Comparison of ENCODE assay signal across 8 cellular contexts in the genomic region with DNA sequence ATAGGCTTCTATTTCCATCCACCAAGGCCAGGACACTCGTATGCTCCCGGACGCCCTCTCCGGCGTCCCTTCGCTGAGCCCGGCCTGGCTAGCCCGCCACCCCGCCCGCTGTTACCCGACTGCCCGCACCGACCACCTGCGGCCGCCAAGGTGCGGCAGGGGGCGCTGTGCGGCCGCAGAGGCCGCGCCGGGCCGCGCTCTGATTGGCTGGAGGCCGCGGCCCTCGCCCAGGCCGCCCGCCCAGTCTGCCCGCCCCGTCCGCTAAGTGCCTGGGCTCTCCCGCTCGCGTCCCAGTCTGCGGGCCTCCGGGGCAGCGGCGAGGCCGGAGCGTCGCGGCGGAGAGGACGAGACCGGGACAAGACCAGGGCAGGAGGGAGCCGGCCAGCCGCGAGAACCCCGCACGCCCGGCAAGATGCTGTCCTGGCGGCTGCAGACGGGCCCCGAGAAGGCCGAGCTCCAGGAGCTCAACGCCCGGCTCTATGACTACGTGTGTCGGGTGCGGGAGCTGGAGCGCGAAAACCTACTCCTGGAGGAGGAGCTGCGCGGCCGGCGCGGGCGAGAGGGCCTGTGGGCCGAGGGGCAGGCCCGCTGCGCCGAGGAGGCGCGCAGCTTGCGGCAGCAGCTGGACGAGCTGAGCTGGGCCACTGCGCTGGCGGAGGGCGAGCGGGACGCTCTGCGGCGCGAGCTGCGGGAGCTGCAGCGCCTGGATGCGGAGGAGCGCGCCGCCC. TPM values are rescaled to one million over a fixed set of nuclear protein-coding genes. Genes with fewer than 3 reads are reported as not detected.
DNase-seq lines count a peak whose midpoint lies in the region; ATAC-seq and TF ChIP-seq lines count a peak whose summit lies in the region.

A gene with protein sequence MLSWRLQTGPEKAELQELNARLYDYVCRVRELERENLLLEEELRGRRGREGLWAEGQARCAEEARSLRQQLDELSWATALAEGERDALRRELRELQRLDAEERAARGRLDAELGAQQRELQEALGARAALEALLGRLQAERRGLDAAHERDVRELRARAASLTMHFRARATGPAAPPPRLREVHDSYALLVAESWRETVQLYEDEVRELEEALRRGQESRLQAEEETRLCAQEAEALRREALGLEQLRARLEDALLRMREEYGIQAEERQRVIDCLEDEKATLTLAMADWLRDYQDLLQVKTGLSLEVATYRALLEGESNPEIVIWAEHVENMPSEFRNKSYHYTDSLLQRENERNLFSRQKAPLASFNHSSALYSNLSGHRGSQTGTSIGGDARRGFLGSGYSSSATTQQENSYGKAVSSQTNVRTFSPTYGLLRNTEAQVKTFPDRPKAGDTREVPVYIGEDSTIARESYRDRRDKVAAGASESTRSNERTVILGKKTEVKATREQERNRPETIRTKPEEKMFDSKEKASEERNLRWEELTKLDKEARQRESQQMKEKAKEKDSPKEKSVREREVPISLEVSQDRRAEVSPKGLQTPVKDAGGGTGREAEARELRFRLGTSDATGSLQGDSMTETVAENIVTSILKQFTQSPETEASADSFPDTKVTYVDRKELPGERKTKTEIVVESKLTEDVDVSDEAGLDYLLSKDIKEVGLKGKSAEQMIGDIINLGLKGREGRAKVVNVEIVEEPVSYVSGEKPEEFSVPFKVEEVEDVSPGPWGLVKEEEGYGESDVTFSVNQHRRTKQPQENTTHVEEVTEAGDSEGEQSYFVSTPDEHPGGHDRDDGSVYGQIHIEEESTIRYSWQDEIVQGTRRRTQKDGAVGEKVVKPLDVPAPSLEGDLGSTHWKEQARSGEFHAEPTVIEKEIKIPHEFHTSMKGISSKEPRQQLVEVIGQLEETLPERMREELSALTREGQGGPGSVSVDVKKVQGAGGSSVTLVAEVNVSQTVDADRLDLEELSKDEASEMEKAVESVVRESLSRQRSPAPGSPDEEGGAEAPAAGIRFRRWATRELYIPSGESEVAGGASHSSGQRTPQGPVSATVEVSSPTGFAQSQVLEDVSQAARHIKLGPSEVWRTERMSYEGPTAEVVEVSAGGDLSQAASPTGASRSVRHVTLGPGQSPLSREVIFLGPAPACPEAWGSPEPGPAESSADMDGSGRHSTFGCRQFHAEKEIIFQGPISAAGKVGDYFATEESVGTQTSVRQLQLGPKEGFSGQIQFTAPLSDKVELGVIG (N-terminal part only) (plus strand): TSS at position 293 of the 728 bp plus-strand sequence. CDS start 120 bp downstream, at position 413.

- no peaks in the 10 kb centered on the region for H4K20me1 ChIP-seq in mammary epithelial cell (ENCODE audit: insufficient read depth, low read length)

- peak within 1 kb of the TSS; percentile 99 for H3K4me2 ChIP-seq in mammary epithelial cell (ENCODE audit: insufficient read depth, low read depth, low read length)

- no peaks in the 10 kb centered on the region for H3K79me2 ChIP-seq in mammary epithelial cell (ENCODE audit: insufficient read depth, low read length)

- H3K9me3 ChIP-seq in HUES48 (ENCODE audit: control insufficient read depth, insufficient read depth, low read length) (no peaks in the 10 kb centered on the region), mammary epithelial cell (replicated peaks; ENCODE audit: insufficient read depth, low read length) (no peaks in the 10 kb centered on the region), gastrocnemius medialis (no peaks in the 10 kb centered on the region)

- H3K4me3 ChIP-seq in HUES48 (ENCODE audit: low read depth, low read length): peak within 1 kb of the TSS; percentile 64
- H3K4me3 ChIP-seq in mammary epithelial cell (replicated peaks in 1 of 3; ENCODE audit: insufficient read depth in 1 of 3, low read depth in 2 of 3, low read length in 3 of 3): peak within 1 kb of the TSS; percentile 34 to 54 (median 49)
- H3K4me3 ChIP-seq in gastrocnemius medialis: peak within 1 kb of the TSS; percentile 63 to 86 (median 75)

- ATAC-seq in GM21515 (IDR thresholded peaks at IDR 0.05; ENCODE audit: unreplicated experiment): peak; percentile 65
- peak; percentile 53 to 57 for ATAC-seq in gastrocnemius medialis
- no peak for ATAC-seq in GM18870 (IDR thresholded peaks at IDR 0.05; ENCODE audit: unreplicated experiment)

- peak; percentile 93 for DNase-seq in ELF-1 (ENCODE audit: low read depth, low spot score)
- DNase-seq in RPMI7951 (ENCODE audit: low read depth): peak; percentile 82
- DNase-seq in mammary epithelial cell: peak; percentile 74
- peak; percentile 97 for DNase-seq in iPS-NIHi7 (ENCODE audit: extremely low spot score)
- DNase-seq in gastrocnemius medialis: peak; percentile 73 to 91

- dilution Hi-C loops in mammary epithelial cell (cut with HindIII; ENCODE audit: low sequenced_read_pairs): loop anchor here (5.0 kb wide), 1 partner anchor 107 kb away; no protein-coding TSS in a partner anchor

- H3K9ac ChIP-seq in HUES48 (ENCODE audit: low read depth, low read length): no peak within 1 kb of the TSS
- H3K9ac ChIP-seq in mammary epithelial cell (ENCODE audit: insufficient read depth, low read length): no peak within 1 kb of the TSS

- TF ChIP-seq POLR2A in gastrocnemius medialis (IDR thresholded peaks at IDR 0.05): peak; percentile 89 to 93

- H3K27ac ChIP-seq in HUES48 (ENCODE audit: low read depth, low read length): no peak within 1 kb of the TSS
- H3K27ac ChIP-seq in mammary epithelial cell (ENCODE audit: insufficient read depth, low read depth, low read length): no peak within 1 kb of the TSS
- H3K27ac ChIP-seq in gastrocnemius medialis: peak within 1 kb of the TSS; percentile 88 to 97 (median 94)

- in situ Hi-C loops in mammary epithelial cell (cut with MboI; ENCODE audit: low sequenced_read_pairs in 2 of 2) (loop anchor here in 1 of 2 donors (5.0 kb wide), 1 partner anchor 107 kb away; no protein-coding TSS in a partner anchor), gastrocnemius medialis (cut with MboI; ENCODE audit: low sequenced_read_pairs in 4 of 4) (loop anchor here (5.0 to 25.0 kb wide), 2 partner anchors 107 to 632 kb away; a partner anchor contains a TSS)

- no peaks in the 10 kb centered on the region for H3K36me3 ChIP-seq in HUES48 (ENCODE audit: control insufficient read depth, insufficient read depth, low read length)
- H3K36me3 ChIP-seq in mammary epithelial cell (ENCODE audit: insufficient read depth, low read length): no peaks in the 10 kb centered on the region
- no peaks in the 10 kb centered on the region for H3K36me3 ChIP-seq in gastrocnemius medialis

- TF ChIP-seq CTCF in mammary epithelial cell (conservative IDR thresholded peaks at IDR 0.05 in 1 of 2, IDR thresholded peaks at IDR 0.05 in 1 of 2; ENCODE audit: extremely low read depth in 1 of 2, insufficient read depth in 1 of 2, low read depth in 1 of 2, low read length in 2 of 2) (peak; percentile 43 to 60), gastrocnemius medialis (IDR thresholded peaks at IDR 0.05 in 4 of 5, conservative IDR thresholded peaks at IDR 0.05 in 1 of 5) (peak; percentile 79 to 98 (median 98))

- no TSS peak for BruUV-seq in mammary epithelial cell (replicated peaks; lab: Mats Ljungman, UMichigan)

- 5% methylated on average over 43 of the region's 91 CpGs for WGBS in mammary epithelial cell (ENCODE audit: low coverage, missing lambda C conversion rate)

- CTCF ChIA-PET in mammary epithelial cell (lab: Charles Lee; ENCODE audit: low non-redundant PET): interaction anchor here (0.6 to 1.0 kb wide), 5 partner anchors 48 to 599 kb away, joined by 3 to 5 read pairs (median 4); no protein-coding TSS in a partner anchor

- H3K4me1 ChIP-seq in HUES48 (ENCODE audit: control insufficient read depth, insufficient read depth, low read length) (no peaks in the 10 kb centered on the region), mammary epithelial cell (ENCODE audit: insufficient read depth, low read length) (peaks cover 30% of the 10 kb centered on the region), gastrocnemius medialis (peaks cover 43 to 56% of the 10 kb centered on the region in 2 donors)

- intact Hi-C loops in mammary epithelial cell (cut with micrococcal nuclease): loop anchor here (1.0 to 10.0 kb wide), 2 partner anchors 108 to 630 kb away; a partner anchor contains a TSS
- intact Hi-C loops in gastrocnemius medialis (cut with DNase I; ENCODE audit: low total_unique reads): loop anchor here (1.0 to 10.0 kb wide), 3 partner anchors 76 to 600 kb away; no protein-coding TSS in a partner anchor

- H3K27me3 ChIP-seq in HUES48 (ENCODE audit: control insufficient read depth, insufficient read depth, low read length) (peaks cover 61% of the 10 kb centered on the region), mammary epithelial cell (ENCODE audit: insufficient read depth, low read length) (peaks cover 1% of the 10 kb centered on the region), gastrocnemius medialis (no peaks in the 10 kb centered on the region)

- H2AFZ ChIP-seq in mammary epithelial cell (ENCODE audit: low read depth, low read length): peak within 1 kb of the TSS; percentile 93

RNA-seq across cellular contexts. Expression of the gene that starts here (rescaled TPM):
- total RNA-seq in RPMI7951 (2014; rRNA removed; shearing (Covaris generic)): 6.6 and 7.3 TPM in 2 replicates
- total RNA-seq in mammary epithelial cell (1 to 10 TPM in 1 of 2 donors, under 1 TPM in 1; 0.82 to 4.3 TPM), gastrocnemius medialis (100 to 1,000 TPM; 200 to 308 (median 266) TPM)
- polyA plus RNA-seq in mammary epithelial cell: 0.31 TPM
- 4.4 TPM for polyA minus RNA-seq in mammary epithelial cell

Comparison
In these comparisons a context has a peak if more than half of its experiments do, and no peak if none do; other contexts are left out.
1. RNA of the gene that starts here (total RNA-seq): 200 to 308 TPM in gastrocnemius medialis; 6.6 to 7.3 TPM in RPMI7951 and 0.82 to 4.3 TPM in mammary epithelial cell; every median in the first group is over 10 times any median in the second.
2. H3K27ac ChIP-seq: peak in gastrocnemius medialis (4 of 4); none in HUES48 (single experiment) and mammary epithelial cell (single experiment).
3. Peak in every context shown above with its lines, with median percentiles within 50 percentile points of each other: DNase-seq and H3K4me3 ChIP-seq.